In genomic region chr10:71093531-71093930, GRCh38 we compare ENCODE assay signal across 21 cellular contexts.
"Had no signal": no experiment of that assay in that cellular context is flagged by ENCODE, and none has a peak within 500 bp of the region (broad histone marks: within the 10 kb centered on the region; RNA-seq: fewer than 3 reads in every experiment).

No MANE protein-coding gene starts in this region.

- DNase-seq: activated CD4-positive, alpha-beta memory T cell treated with anti-CD3 and anti-CD28 coated beads for 36 hours; activated naive CD4-positive, alpha-beta T cell; activated naive CD8-positive, alpha-beta T cell treated with anti-CD3 and anti-CD28 coated beads for 36 hours; body of pancreas; caudate nucleus; endodermal cell; kidney; left lung; mucosa of descending colon; naive thymus-derived CD4-positive, alpha-beta T cell; pancreas; SJCRH30; stimulated activated CD4-positive, alpha-beta T cell treated with anti-CD3 and anti-CD28 coated beads, Interleukin-4, amount 100 ng/mL, for 1 hour; testis had no signal

- H3K4me1 Mint-ChIP-seq: endodermal cell, memory B cell had no signal

- H3K27ac ChIP-seq: body of pancreas, epithelial cell of prostate, left lung, pancreas, SJCRH30, testis, upper lobe of left lung had no signal

- H3K9me3 ChIP-seq: body of pancreas, mucosa of descending colon, pancreas, SJCRH30, testis, upper lobe of left lung had no signal

- H3K4me3 Mint-ChIP-seq: activated CD4-positive, alpha-beta memory T cell treated with anti-CD3 and anti-CD28 coated beads for 36 hours; activated naive CD8-positive, alpha-beta T cell treated with anti-CD3 and anti-CD28 coated beads for 36 hours; activated T-helper 1 cell treated with anti-CD3 and anti-CD28 coated beads, Interleukin-12 subunit alpha, Interleukin-12 subunit beta, Interleukin-2, Interleukin-4 antibody, amounts not matched to agents 30 ng/mL and 10 ng/mL and 1 ng/mL, durations not matched to agents 14 hours and 24 hours and 36 hours; endodermal cell; memory B cell; naive thymus-derived CD4-positive, alpha-beta T cell; T-helper 1 cell treated with Interleukin-12 subunit alpha and Interleukin-12 subunit beta and Interleukin-4 antibody, amounts not matched to agents 30 μg/mL and 1 μg/mL, for 36 hours had no signal

- H3K27me3 ChIP-seq: body of pancreas, left lung, pancreas, SJCRH30, testis, upper lobe of left lung had no signal

- H3K27ac Mint-ChIP-seq: activated CD4-positive, alpha-beta memory T cell treated with anti-CD3 and anti-CD28 coated beads for 36 hours; activated T-helper 1 cell treated with anti-CD3 and anti-CD28 coated beads, Interleukin-12 subunit alpha, Interleukin-12 subunit beta, Interleukin-2, Interleukin-4 antibody, amounts not matched to agents 30 ng/mL and 10 ng/mL and 1 ng/mL, durations not matched to agents 14 hours and 24 hours and 36 hours; endodermal cell; memory B cell; naive thymus-derived CD4-positive, alpha-beta T cell; T-helper 1 cell treated with Interleukin-12 subunit alpha and Interleukin-12 subunit beta and Interleukin-4 antibody, amounts not matched to agents 30 μg/mL and 1 μg/mL, for 36 hours had no signal

- H3K36me3 ChIP-seq: left lung, pancreas, SJCRH30, upper lobe of left lung had no signal

- H3K9me3 Mint-ChIP-seq: endodermal cell; T-helper 1 cell treated with Interleukin-12 subunit alpha and Interleukin-12 subunit beta and Interleukin-4 antibody, amounts not matched to agents 30 μg/mL and 1 μg/mL, for 36 hours had no signal

- H3K4me1 ChIP-seq: body of pancreas, left lung, pancreas, SJCRH30, testis, upper lobe of left lung had no signal

- H3K4me3 ChIP-seq: body of pancreas, left lung, mucosa of descending colon, pancreas, SJCRH30, smooth muscle cell, testis, upper lobe of left lung had no signal

- H3K36me3 Mint-ChIP-seq: activated naive CD8-positive, alpha-beta T cell treated with anti-CD3 and anti-CD28 coated beads for 36 hours; memory B cell; naive thymus-derived CD4-positive, alpha-beta T cell had no signal

- ATAC-seq: body of pancreas; left lung; mucosa of descending colon; naive thymus-derived CD4-positive, alpha-beta T cell; pancreas; sciatic nerve had no signal
